ENCODE assay signal across 32 cellular contexts in genomic region chr16:4499196-4499555, GRCh38. TPM values are rescaled to one million over a fixed set of nuclear protein-coding genes. Genes with fewer than 3 reads are reported as not detected.
DNase-seq lines count a peak whose midpoint lies in the region; ATAC-seq, FAIRE-seq and TF ChIP-seq lines count a peak whose summit lies in the region.
"Had no signal": no experiment of that assay in that cellular context is flagged by ENCODE, and none has a peak within 500 bp of the region (broad histone marks: within the 10 kb centered on the region; RNA-seq: fewer than 3 reads in every experiment).

No MANE protein-coding gene starts in this region.

- WGBS in mammary epithelial cell (ENCODE audit: low coverage, missing lambda C conversion rate) = 99% methylated on average over 4 of the region's 4 CpGs

- H3K27ac Mint-ChIP-seq in memory B cell = peak overlapping the region; percentile 79
- H3K27ac Mint-ChIP-seq: progenitor cell of endocrine pancreas; stimulated activated naive B cell treated with anti-CD40 and anti-IgM and Interleukin-4, amounts not matched to agents 10 μg/mL and 1 μg/mL and 100 μg/mL, for 72 hours; T-helper 1 cell treated with Interleukin-12 subunit alpha and Interleukin-12 subunit beta and Interleukin-4 antibody, amounts not matched to agents 30 μg/mL and 1 μg/mL, for 36 hours had no signal

- no peak for ATAC-seq in memory B cell (ENCODE audit: low read depth)
- ATAC-seq: heart left ventricle; sciatic nerve; stimulated activated naive B cell treated with anti-CD40 and anti-IgM and Interleukin-4, amounts not matched to agents 10 μg/mL and 1 μg/mL and 100 μg/mL, for 72 hours had no signal

- H4K20me1 ChIP-seq in BLaER1 (peaks cover 100% of the 10 kb centered on the region), mammary epithelial cell (ENCODE audit: insufficient read depth, low read length) (no peaks in the 10 kb centered on the region)

- H3K36me3 ChIP-seq in BLaER1 = peaks cover 23% of the 10 kb centered on the region
- H3K36me3 ChIP-seq in HEK293 (ENCODE audit: control insufficient read depth in 2 of 2, insufficient read depth in 1 of 2, low read length in 2 of 2) = no peaks in the 10 kb centered on the region; a peak in 1 of 3 replicates
- no peaks in the 10 kb centered on the region for H3K36me3 ChIP-seq in mammary epithelial cell (ENCODE audit: insufficient read depth, low read length)
- H3K36me3 ChIP-seq: uterus had no signal

- H3K9ac ChIP-seq in BLaER1 (no peak overlapping the region), mammary epithelial cell (ENCODE audit: insufficient read depth, low read length) (no peak overlapping the region)

- H3K79me2 ChIP-seq in mammary epithelial cell (ENCODE audit: insufficient read depth, low read length) = peaks cover 82% of the 10 kb centered on the region

- no peak for FAIRE-seq in urothelium cell line (lab: Jason Lieb, UNC)
- FAIRE-seq: A204.1 had no signal

- intact Hi-C loops in mammary epithelial cell (cut with micrococcal nuclease) = no loop called here

- H3K27ac ChIP-seq in BLaER1 (no peak overlapping the region), HEK293 (ENCODE audit: extremely low read depth, low read depth, low read length) (no peak overlapping the region), mammary epithelial cell (ENCODE audit: insufficient read depth, low read depth, low read length) (no peak overlapping the region)
- H3K27ac ChIP-seq: brain microvascular endothelial cell, RWPE1, SK-N-MC, testis had no signal

- H3K9me3 ChIP-seq in BLaER1 = no peaks in the 10 kb centered on the region
- H3K9me3 ChIP-seq in HEK293 (ENCODE audit: control insufficient read depth, insufficient read depth, low read depth, low read length) = no peaks in the 10 kb centered on the region
- H3K9me3 ChIP-seq in mammary epithelial cell (replicated peaks; ENCODE audit: insufficient read depth, low read length) = no peaks in the 10 kb centered on the region
- H3K9me3 ChIP-seq: heart left ventricle, MG63, testis, uterus had no signal

- H3K9me3 Mint-ChIP-seq in memory B cell = no peaks in the 10 kb centered on the region
- H3K9me3 Mint-ChIP-seq: activated CD4-positive, alpha-beta memory T cell treated with anti-CD3 and anti-CD28 coated beads, Interleukin-2, amount 10 ng/mL, durations not matched to agents 7 days and 5 days; stimulated activated naive B cell treated with anti-CD40 and anti-IgM and Interleukin-4, amounts not matched to agents 10 μg/mL and 1 μg/mL and 100 μg/mL, for 72 hours; T-helper 1 cell treated with Interleukin-12 subunit alpha and Interleukin-12 subunit beta and Interleukin-4 antibody, amounts not matched to agents 30 μg/mL and 1 μg/mL, for 36 hours had no signal

- H3K27me3 Mint-ChIP-seq in memory B cell = no peaks in the 10 kb centered on the region
- H3K27me3 Mint-ChIP-seq: activated CD4-positive, alpha-beta memory T cell treated with anti-CD3 and anti-CD28 coated beads, Interleukin-2, amount 10 ng/mL, durations not matched to agents 7 days and 5 days; progenitor cell of endocrine pancreas; stimulated activated naive B cell treated with anti-CD40 and anti-IgM and Interleukin-4, amounts not matched to agents 10 μg/mL and 1 μg/mL and 100 μg/mL, for 72 hours had no signal

- in situ Hi-C loops in mammary epithelial cell (cut with MboI; ENCODE audit: low sequenced_read_pairs in 2 of 2) (no loop called here), GM13976 (cut with MboI; ENCODE audit: low sequenced_read_pairs, unreplicated experiment) (no loop called here)

- H2AFZ ChIP-seq in mammary epithelial cell (ENCODE audit: low read depth, low read length) = no peak overlapping the region

- H3K4me3 ChIP-seq in BLaER1 (no peak overlapping the region), HEK293 (ENCODE audit: low read depth, low read length) (no peak overlapping the region), mammary epithelial cell (replicated peaks in 1 of 3; ENCODE audit: insufficient read depth in 1 of 3, low read depth in 2 of 3, low read length in 3 of 3) (no peak overlapping the region)
- H3K4me3 ChIP-seq: heart left ventricle, MG63, SK-N-MC, testis, uterus had no signal

- peaks cover 5% of the 10 kb centered on the region for H3K36me3 Mint-ChIP-seq in memory B cell

- no TSS peak for BruUV-seq in mammary epithelial cell (replicated peaks; lab: Mats Ljungman, UMichigan)

- TF ChIP-seq CTCF in HEK293 (tag by site-specific recombination; IDR thresholded peaks at IDR 0.05) (no peak), mammary epithelial cell (conservative IDR thresholded peaks at IDR 0.05 in 1 of 2, IDR thresholded peaks at IDR 0.05 in 1 of 2; ENCODE audit: extremely low read depth in 1 of 2, insufficient read depth in 1 of 2, low read depth in 1 of 2, low read length in 2 of 2) (no peak), GM13976 (IDR thresholded peaks at IDR 0.05; ENCODE audit: borderline replicate concordance, control extremely low read depth, extremely low read depth, insufficient read depth, missing control alignments) (no peak)

- peaks cover 22% of the 10 kb centered on the region for H3K4me1 ChIP-seq in BLaER1
- H3K4me1 ChIP-seq in HEK293 (ENCODE audit: control insufficient read depth, insufficient read depth, low read length) = 0 out of 2 replicates have a peak, but pooled peaks cover 3% of the 10 kb centered on the region
- peaks cover 75% of the 10 kb centered on the region for H3K4me1 ChIP-seq in mammary epithelial cell (ENCODE audit: insufficient read depth, low read length)

- dilution Hi-C loops in mammary epithelial cell (cut with HindIII; ENCODE audit: low sequenced_read_pairs) = no loop called here

- H3K4me2 ChIP-seq in BLaER1 (peak overlapping the region; percentile 68), mammary epithelial cell (ENCODE audit: insufficient read depth, low read depth, low read length) (peak overlapping the region; percentile 10)

- no peaks in the 10 kb centered on the region for H3K27me3 ChIP-seq in BLaER1
- H3K27me3 ChIP-seq in mammary epithelial cell (ENCODE audit: insufficient read depth, low read length) = no peaks in the 10 kb centered on the region
- H3K27me3 ChIP-seq: brain microvascular endothelial cell, heart left ventricle, MG63, testis, uterus had no signal

- peaks cover 24% of the 10 kb centered on the region for H3K4me1 Mint-ChIP-seq in memory B cell

- no peak for TF ChIP-seq POLR2A in erythroblast (IDR thresholded peaks at IDR 0.05; ENCODE audit: low read length)

- POLR2A ChIA-PET in HEK293 (lab: Yijun Ruan, JAX) = no interaction called here

- DNase-seq in mammary epithelial cell (no peak), memory B cell (ENCODE audit: low spot score in 2 of 2) (no peak), GM13976 (ENCODE audit: low spot score) (no peak), DMS153 (lab: John Stamatoyannopoulos, UW) (no peak), erythroblast (lab: John Stamatoyannopoulos, UW) (no peak), urothelium cell line (ENCODE audit: low spot score) (no peak)
- DNase-seq: activated CD4-positive, alpha-beta memory T cell treated with anti-CD3 and anti-CD28 coated beads, Interleukin-2, amount 10 ng/mL, durations not matched to agents 7 days and 5 days; activated CD4-positive, alpha-beta T cell treated with anti-CD3 and anti-CD28 coated beads for 1 hour; activated effector memory CD4-positive, alpha-beta T cell treated with anti-CD3 and anti-CD28 coated beads, Interleukin-2, amount 50 U/mL, for 16 hours; brain microvascular endothelial cell; DMS79 treated with DMSO at 0.1 percent for 48 hours; H7; heart left ventricle; MG63; NCI-H1436 treated with DMSO at 0.1 percent for 48 hours; NCI-H446 treated with DMSO at 0.1 percent for 48 hours; stimulated activated CD4-positive, alpha-beta T cell treated with anti-CD3 and anti-CD28 coated beads, Interleukin-12 subunit alpha, Interleukin-12 subunit beta, amount 100 ng/mL, for 4 hours; stimulated activated CD4-positive, alpha-beta T cell treated with anti-CD3 and anti-CD28 coated beads, Interleukin-4, amount 100 ng/mL, for 4 hours; stimulated activated naive B cell treated with anti-CD40 and anti-IgM and Interleukin-4, amounts not matched to agents 10 μg/mL and 1 μg/mL and 100 μg/mL, for 72 hours; testis; uterus had no signal

- CTCF ChIA-PET in HEK293 (lab: Yijun Ruan, JAX) (interaction anchor here (0.7 to 1.6 kb wide), 5 partner anchors 9 to 454 kb away, joined by 3 to 8 read pairs (median 5); partner anchors contain the start of gene MGRN1), mammary epithelial cell (lab: Charles Lee; ENCODE audit: low non-redundant PET) (no interaction called here)

- no peak overlapping the region for H3K4me3 Mint-ChIP-seq in memory B cell
- H3K4me3 Mint-ChIP-seq: activated CD4-positive, alpha-beta memory T cell treated with anti-CD3 and anti-CD28 coated beads, Interleukin-2, amount 10 ng/mL, durations not matched to agents 7 days and 5 days; stimulated activated naive B cell treated with anti-CD40 and anti-IgM and Interleukin-4, amounts not matched to agents 10 μg/mL and 1 μg/mL and 100 μg/mL, for 72 hours; T-helper 1 cell treated with Interleukin-12 subunit alpha and Interleukin-12 subunit beta and Interleukin-4 antibody, amounts not matched to agents 30 μg/mL and 1 μg/mL, for 36 hours had no signal

TF ChIP-seq in HEK293, 187 proteins besides CTCF, POLR2A, EP300 and RAD21 (continues in another document):
- TF ChIP-seq ZNF792 (tag by site-specific recombination; IDR thresholded peaks at IDR 0.05) = no peak
- TF ChIP-seq ZNF398 (tag by site-specific recombination; IDR thresholded peaks at IDR 0.05) = no peak
- TF ChIP-seq HOXC10 (CRISPR knock-in tag; IDR thresholded peaks at IDR 0.05) = no peak
- TF ChIP-seq ZNF146 (tag by site-specific recombination; IDR thresholded peaks at IDR 0.05) = peak; percentile 91

RNA-seq across cellular contexts. Expression of gene HMOX2, which starts 23.0 kb away (rescaled TPM):
- total RNA-seq in mammary epithelial cell = 10 to 100 TPM; 55.8 to 98.4 TPM
- 113 TPM for polyA plus RNA-seq in mammary epithelial cell
- polyA minus RNA-seq in mammary epithelial cell = 96.6 TPM

RNA-seq across cellular contexts. Expression of gene NMRAL1, which starts 24.8 kb away (rescaled TPM):
- 10 to 100 TPM; 55.7 to 62.8 TPM for total RNA-seq in mammary epithelial cell
- 81.2 TPM for polyA plus RNA-seq in mammary epithelial cell
- polyA minus RNA-seq in mammary epithelial cell = 62.6 TPM

RNA-seq across cellular contexts. Expression of gene CDIP1, which starts 39.4 kb away (rescaled TPM):
- total RNA-seq in mammary epithelial cell = 10 to 100 TPM; 63.3 to 81.8 TPM
- polyA plus RNA-seq in mammary epithelial cell = 56.7 TPM
- 82.2 TPM for polyA minus RNA-seq in mammary epithelial cell
- total RNA-seq: HT-29 had no signal

RNA-seq across cellular contexts. Expression of gene C16orf96, which starts 57.0 kb away (rescaled TPM):
- total RNA-seq in mammary epithelial cell = under 1 TPM in 1 of 2 donors, not detected in 1; 0.17 TPM
- polyA plus RNA-seq in mammary epithelial cell = not detected
- polyA minus RNA-seq in mammary epithelial cell = not detected
- total RNA-seq: fibroblast of villous mesenchyme, HT-29, lung microvascular endothelial cell had no signal
